17 cellular contexts compared by ENCODE assay signal in the genomic region with DNA sequence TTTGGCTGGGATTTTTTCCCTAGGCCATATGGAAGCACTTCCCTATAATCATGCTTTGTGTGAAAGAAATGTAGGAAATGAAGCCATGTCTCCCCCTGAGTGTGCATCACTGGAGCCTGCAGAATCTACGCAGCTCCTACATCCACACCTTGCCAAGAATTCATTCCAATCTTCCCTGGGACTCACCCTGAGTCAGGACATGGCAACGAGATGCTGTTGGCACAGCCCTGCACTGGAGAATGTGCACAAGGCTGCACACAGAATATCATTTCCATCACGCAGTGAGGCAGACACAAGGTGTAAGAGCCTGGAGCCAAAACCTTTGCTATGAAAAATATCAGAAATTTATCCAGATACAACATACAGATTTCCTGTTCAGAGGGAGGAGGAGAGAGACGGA.
DNase-seq lines count a peak whose midpoint lies in the region; ATAC-seq and TF ChIP-seq lines count a peak whose summit lies in the region.
"Had no signal": no experiment of that assay in that cellular context is flagged by ENCODE, and none has a peak within 500 bp of the region (broad histone marks: within the 10 kb centered on the region; RNA-seq: fewer than 3 reads in every experiment).

No MANE protein-coding gene starts in this region.

- no peak overlapping the region for H3K27ac Mint-ChIP-seq in H9
- H3K27ac Mint-ChIP-seq: activated naive CD8-positive, alpha-beta T cell treated with anti-CD3 and anti-CD28 coated beads for 36 hours; GM23338; naive thymus-derived CD4-positive, alpha-beta T cell had no signal

- H3K79me2 ChIP-seq in H9 (ENCODE audit: insufficient read depth, low read length): 0 out of 2 replicates have a peak, but pooled peaks cover 2% of the 10 kb centered on the region

- no peak for DNase-seq in H9
- DNase-seq in cerebellar cortex (ENCODE audit: low spot score): peak; percentile 98
- peak; percentile 11 to 46 for DNase-seq in heart right ventricle
- no peak for DNase-seq in stomach
- no peak for DNase-seq in RKO (ENCODE audit: low spot score)
- DNase-seq in KG1 (lab: John Stamatoyannopoulos, UW): no peak
- DNase-seq: activated naive CD8-positive, alpha-beta T cell treated with anti-CD3 and anti-CD28 coated beads for 36 hours; activated T-cell treated with anti-CD3 and anti-CD28 coated beads, Interleukin-2, amount 50 U/mL, for 1 hour; MM.1S; naive thymus-derived CD4-positive, alpha-beta T cell; NCI-H2081 treated with DMSO at 0.1 percent for 48 hours had no signal

- H3K23ac ChIP-seq in H9 (ENCODE audit: insufficient read length, low read depth, low read length): no peak overlapping the region

- no peaks in the 10 kb centered on the region for H3K9me3 Mint-ChIP-seq in H9
- H3K9me3 Mint-ChIP-seq: activated naive CD8-positive, alpha-beta T cell treated with anti-CD3 and anti-CD28 coated beads for 36 hours; GM23338 had no signal

- intact Hi-C loops in heart right ventricle (cut with DNase I): loop anchor here in 3 of 10 donors (10.0 kb wide), 5 partner anchors 51 to 279 kb away; a partner anchor contains a TSS
- intact Hi-C loops in stomach (cut with DNase I; ENCODE audit: low total_unique reads): no loop called here

- ATAC-seq in heart right ventricle (peak; percentile 30 to 81 (median 43)), HG02623 (IDR thresholded peaks at IDR 0.05; ENCODE audit: unreplicated experiment) (no peak), esophagus mucosa (no peak)
- ATAC-seq: GM23338; naive thymus-derived CD4-positive, alpha-beta T cell had no signal

- H3K27me3 Mint-ChIP-seq in H9 (ENCODE audit: low read depth): no peaks in the 10 kb centered on the region; the same call in 1 of the 2 replicates
- H3K27me3 Mint-ChIP-seq: activated naive CD8-positive, alpha-beta T cell treated with anti-CD3 and anti-CD28 coated beads for 36 hours had no signal

- TF ChIP-seq POLR2A in stomach (IDR thresholded peaks at IDR 0.05): no peak

- no peak overlapping the region for H2BK15ac ChIP-seq in H9 (ENCODE audit: low read depth, low read length)

- no peaks in the 10 kb centered on the region for H3K27me3 ChIP-seq in H9 (ENCODE audit: insufficient read depth, low read length)
- no peaks in the 10 kb centered on the region for H3K27me3 ChIP-seq in heart right ventricle
- H3K27me3 ChIP-seq in stomach: no peaks in the 10 kb centered on the region
- H3K27me3 ChIP-seq: BLaER1 treated with 17β-estradiol and CSF1 and Interleukin-3, amounts not matched to agents 10 nM and 100 nM had no signal

- H3K9ac ChIP-seq in H9 (ENCODE audit: extremely low read depth, insufficient read length, low read length): no peak overlapping the region
- H3K9ac ChIP-seq: BLaER1 treated with 17β-estradiol and CSF1 and Interleukin-3, amounts not matched to agents 10 nM and 100 nM had no signal

- no peak overlapping the region for H2BK20ac ChIP-seq in H9 (ENCODE audit: low read depth, low read length, poor library complexity, severe bottlenecking)

- H3K79me1 ChIP-seq in H9 (ENCODE audit: insufficient read depth, low read depth, low read length, poor library complexity, severe bottlenecking): no peaks in the 10 kb centered on the region

- H3K14ac ChIP-seq in H9 (ENCODE audit: insufficient read depth, low read length): peak overlapping the region; percentile 71; the same call in 1 of the 2 replicates

- H3K4me3 ChIP-seq in heart right ventricle: no peak overlapping the region
- H3K4me3 ChIP-seq in stomach: no peak overlapping the region
- H3K4me3 ChIP-seq: BLaER1 treated with 17β-estradiol and CSF1 and Interleukin-3, amounts not matched to agents 10 nM and 100 nM; GM23338; prostate gland had no signal

- no peak overlapping the region for H3T11ph ChIP-seq in H9 (ENCODE audit: low read length)

- no peak overlapping the region for H3K4me2 ChIP-seq in H9 (ENCODE audit: insufficient read depth, insufficient read length, low read length)
- H3K4me2 ChIP-seq: BLaER1 treated with 17β-estradiol and CSF1 and Interleukin-3, amounts not matched to agents 10 nM and 100 nM; GM23338 had no signal

- H3K4me1 Mint-ChIP-seq in H9: 0 out of 4 replicates have a peak, but pooled peaks cover 0 to 2% of the 10 kb centered on the region in 2 experiments
- H3K4me1 Mint-ChIP-seq: activated naive CD8-positive, alpha-beta T cell treated with anti-CD3 and anti-CD28 coated beads for 36 hours; naive thymus-derived CD4-positive, alpha-beta T cell had no signal

- no peak overlapping the region for H3K4ac ChIP-seq in H9 (ENCODE audit: low read depth, low read length)

- no peak overlapping the region for H3K56ac ChIP-seq in H9 (ENCODE audit: insufficient read length, low read depth, low read length)

- WGBS in H9 (ENCODE audit: extremely low coverage, insufficient read length, low lambda C conversion rate): no CpG with 5 or more reads among the region's 4 CpGs
- WGBS in heart right ventricle, 2 donors: 31 to 37% methylated on average over 4 of the region's 4 CpGs
- WGBS in stomach, 5 donors: 59 to 84% (median 76%) methylated on average over 4 of the region's 4 CpGs

- no peaks in the 10 kb centered on the region for H3K23me2 ChIP-seq in H9 (ENCODE audit: insufficient read length, low read depth, low read length, poor library complexity, severe bottlenecking)

- no peak overlapping the region for H2BK12ac ChIP-seq in H9 (ENCODE audit: insufficient read length, low read depth, low read length)

- no peak overlapping the region for H3K27ac ChIP-seq in H9 (ENCODE audit: insufficient read length, low read depth, low read length)
- H3K27ac ChIP-seq in heart right ventricle: peak overlapping the region in 4 of 10 donors; percentile 27 to 48 (median 31)
- H3K27ac ChIP-seq in stomach: peak overlapping the region in 3 of 5 donors; percentile 23 to 74 (median 60)
- H3K27ac ChIP-seq: BLaER1 treated with 17β-estradiol and CSF1 and Interleukin-3, amounts not matched to agents 10 nM and 100 nM; epithelial cell of prostate; prostate gland had no signal

- H2AFZ ChIP-seq in H9 (ENCODE audit: low read length): no peak overlapping the region

- no peak overlapping the region for H3K18ac ChIP-seq in H9 (ENCODE audit: insufficient read length, low read depth, low read length)

- no peaks in the 10 kb centered on the region for H3K36me3 ChIP-seq in heart right ventricle
- H3K36me3 ChIP-seq in stomach: no peaks in the 10 kb centered on the region
- H3K36me3 ChIP-seq: BLaER1 treated with 17β-estradiol and CSF1 and Interleukin-3, amounts not matched to agents 10 nM and 100 nM; prostate gland had no signal

- TF ChIP-seq CTCF in H9 (conservative IDR thresholded peaks at IDR 0.05) (no peak), heart right ventricle (IDR thresholded peaks at IDR 0.05) (no peak), stomach (IDR thresholded peaks at IDR 0.05) (no peak)

- no peak overlapping the region for H4K5ac ChIP-seq in H9 (ENCODE audit: insufficient read length, low read depth, low read length)

- no peak overlapping the region for H4K91ac ChIP-seq in H9 (ENCODE audit: insufficient read length, low read depth, low read length)

- no peak overlapping the region for H4K8ac ChIP-seq in H9 (replicated peaks; ENCODE audit: insufficient read length, low read depth, low read length)

- H3K4me1 ChIP-seq in H9 (ENCODE audit: insufficient read depth, low read length) (no peaks in the 10 kb centered on the region), heart right ventricle (peaks cover 0 to 54% (median 34%) of the 10 kb centered on the region in 9 donors), stomach (peaks cover 0 to 35% (median 17%) of the 10 kb centered on the region in 4 donors)
- H3K4me1 ChIP-seq: prostate gland had no signal

- no peak overlapping the region for H2BK5ac ChIP-seq in H9 (ENCODE audit: insufficient read length, low read length)

- H2BK120ac ChIP-seq in H9 (ENCODE audit: low read depth, low read length, poor library complexity, severe bottlenecking): no peak overlapping the region

- no peak overlapping the region for H3K4me3 Mint-ChIP-seq in H9
- H3K4me3 Mint-ChIP-seq: activated naive CD8-positive, alpha-beta T cell treated with anti-CD3 and anti-CD28 coated beads for 36 hours; GM23338; naive thymus-derived CD4-positive, alpha-beta T cell had no signal

- H3K36me3 Mint-ChIP-seq in H9 (ENCODE audit: insufficient read depth in 1 of 3, low read depth in 3 of 3): no peaks in the 10 kb centered on the region
- H3K36me3 Mint-ChIP-seq: activated naive CD8-positive, alpha-beta T cell treated with anti-CD3 and anti-CD28 coated beads for 36 hours; naive thymus-derived CD4-positive, alpha-beta T cell had no signal

- TF ChIP-seq EP300 in stomach (IDR thresholded peaks at IDR 0.05): no peak

- H3K9me3 ChIP-seq in H9 (ENCODE audit: control insufficient read depth, low read depth, low read length) (no peaks in the 10 kb centered on the region), heart right ventricle (no peaks in the 10 kb centered on the region), stomach (no peaks in the 10 kb centered on the region)
- H3K9me3 ChIP-seq: BLaER1 treated with 17β-estradiol and CSF1 and Interleukin-3, amounts not matched to agents 10 nM and 100 nM; prostate gland had no signal

- no peaks in the 10 kb centered on the region for H4K20me1 ChIP-seq in H9 (ENCODE audit: control insufficient read depth, insufficient read depth, insufficient read length)
- H4K20me1 ChIP-seq: BLaER1 treated with 17β-estradiol and CSF1 and Interleukin-3, amounts not matched to agents 10 nM and 100 nM had no signal

- no peak overlapping the region for H2AK5ac ChIP-seq in H9 (ENCODE audit: insufficient read length, low read length)

Comparison
In these comparisons a context has a peak if more than half of its experiments do, and no peak if none do; other contexts are left out.
1. DNase-seq: peak in cerebellar cortex (single experiment) and heart right ventricle (2 of 2); none in H9 (single experiment), stomach (single experiment), RKO (single experiment) and KG1 (single experiment).
2. ATAC-seq: peak in heart right ventricle (8 of 8); none in HG02623 (single experiment) and esophagus mucosa (single experiment).